ENCODE assay signal across 7 cellular contexts in genomic region chr12:49121047-49121696, GRCh38. TPM values are rescaled to one million over a fixed set of nuclear protein-coding genes. Genes with fewer than 3 reads are reported as not detected.
DNase-seq lines count a peak whose midpoint lies in the region; ATAC-seq and TF ChIP-seq lines count a peak whose summit lies in the region.

No MANE protein-coding gene starts in this region.

- H3K9ac ChIP-seq in colonic mucosa (ENCODE audit: low read depth in 2 of 2, low read length in 2 of 2): no peak overlapping the region

- DNase-seq in NCI-H774 (lab: John Stamatoyannopoulos, UW) (peak; percentile 32), colonic mucosa (peak; percentile 56), lung microvascular endothelial cell (ENCODE audit: low read depth in 2 of 2) (peak; percentile 82 to 86), HPDE6-E6E7 (ENCODE audit: extremely low spot score) (no peak)
- no peak for DNase-seq in stimulated activated CD4-positive, alpha-beta T cell treated with anti-CD3 and anti-CD28 coated beads, Interleukin-2, amount 100 ng/mL, for 24 hours

- H3K4me3 ChIP-seq in GM12875 (ENCODE audit: low read depth, low read length) (no peak overlapping the region), colonic mucosa (no peak overlapping the region)

- H3K9me3 ChIP-seq in colonic mucosa: no peaks in the 10 kb centered on the region

- no peaks in the 10 kb centered on the region for H3K4me1 ChIP-seq in colonic mucosa

- no peaks in the 10 kb centered on the region for H3K27me3 ChIP-seq in colonic mucosa

- no peak overlapping the region for H3K27ac ChIP-seq in colonic mucosa

- no peaks in the 10 kb centered on the region for H3K36me3 ChIP-seq in colonic mucosa

- intact Hi-C loops in colonic mucosa (cut with DNase I): loop anchor here (5.0 to 10.0 kb wide), 2 partner anchors 34 to 56 kb away; partner anchors contain the start of genes KMT2D and RHEBL1

- no peak for ATAC-seq in GM19397 (IDR thresholded peaks at IDR 0.05; ENCODE audit: unreplicated experiment)

- TF ChIP-seq CTCF in GM12875 (IDR thresholded peaks at IDR 0.05; ENCODE audit: borderline replicate concordance, insufficient read depth, low read depth, low read length): peak; percentile 28; the same call in 1 of the 2 replicates
- TF ChIP-seq CTCF in colonic mucosa (IDR thresholded peaks at IDR 0.05): peak; percentile 44

RNA-seq across cellular contexts. Expression of gene TUBA1B, which starts 10.0 kb away (rescaled TPM):
- total RNA-seq in colonic mucosa (1,000 to 10,000 TPM in 1 of 2 donors, 100 to 1,000 TPM in 1; 445 to 1,717 TPM), lung microvascular endothelial cell (613 and 894 TPM in 2 replicates)

RNA-seq across cellular contexts. Expression of gene LMBR1L, which starts 10.5 kb away (rescaled TPM):
- total RNA-seq in colonic mucosa: 10 to 100 TPM; 36.9 to 38.2 TPM
- total RNA-seq in lung microvascular endothelial cell: 68.9 and 76.4 TPM in 2 replicates

RNA-seq across cellular contexts. Expression of gene DHH, which starts 26.6 kb away (rescaled TPM):
- total RNA-seq in colonic mucosa (under 1 TPM; 0.29 to 0.52 TPM), lung microvascular endothelial cell (0.20 and 0.65 TPM in 2 replicates)

RNA-seq across cellular contexts. Expression of gene RHEBL1, which starts 51.4 kb away (rescaled TPM):
- total RNA-seq in colonic mucosa (under 1 TPM; 0.27 to 0.32 TPM), lung microvascular endothelial cell (1.2 and 1.5 TPM in 2 replicates)

Comparison
In these comparisons a context has a peak if more than half of its experiments do, and no peak if none do; other contexts are left out.
1. DNase-seq: peak in NCI-H774 (single experiment), colonic mucosa (single experiment) and lung microvascular endothelial cell (2 of 2); none in stimulated activated CD4-positive, alpha-beta T cell treated with anti-CD3 and anti-CD28 coated beads, Interleukin-2, amount 100 ng/mL, for 24 hours (0 of 2) and HPDE6-E6E7 (single experiment).